Comparison of ENCODE assay signal across 11 cellular contexts in genomic region chr6:33856655-33857054, GRCh38. TPM values are rescaled to one million over a fixed set of nuclear protein-coding genes. Genes with fewer than 3 reads are reported as not detected.
A peak's percentile ranks its signal among the peaks of the same experiment; 100 is the strongest.
DNase-seq lines count a peak whose midpoint lies in the region; ATAC-seq, FAIRE-seq and TF ChIP-seq lines count a peak whose summit lies in the region.
"Had no signal": no experiment of that assay in that cellular context is flagged by ENCODE, and none has a peak within 500 bp of the region (broad histone marks: within the 10 kb centered on the region; RNA-seq: fewer than 3 reads in every experiment).

No MANE protein-coding gene starts in this region.

- H3K36me3 Mint-ChIP-seq in naive thymus-derived CD4-positive, alpha-beta T cell = no peaks in the 10 kb centered on the region

- peaks cover 0 to 7% (median 0%) of the 10 kb centered on the region in 4 donors for H3K4me1 ChIP-seq in right lobe of liver
- peaks cover 13% of the 10 kb centered on the region for H3K4me1 ChIP-seq in HepG2 (ENCODE audit: insufficient read depth, low read length)
- H3K4me1 ChIP-seq in naive thymus-derived CD4-positive, alpha-beta T cell (ENCODE audit: control insufficient read depth in 2 of 2, insufficient read depth in 2 of 2, low read length in 2 of 2) = peaks cover 48% of the 10 kb centered on the region in 2 donors
- H3K4me1 ChIP-seq in left lung = peaks cover 0 to 19% of the 10 kb centered on the region in 2 donors
- H3K4me1 ChIP-seq in psoas muscle = no peaks in the 10 kb centered on the region
- H3K4me1 ChIP-seq: colonic mucosa had no signal

- H4K20me1 ChIP-seq in HepG2 (ENCODE audit: insufficient read depth, low read length) = no peaks in the 10 kb centered on the region; the same call in 1 of the 2 replicates

- no peak overlapping the region for H2AFZ ChIP-seq in HepG2 (ENCODE audit: low read length)

- no peak overlapping the region for H3K27ac ChIP-seq in right lobe of liver
- no peak overlapping the region for H3K27ac ChIP-seq in HepG2 (ENCODE audit: extremely low read length, insufficient read depth, low read length)
- H3K27ac ChIP-seq in naive thymus-derived CD4-positive, alpha-beta T cell (ENCODE audit: low read depth, low read length) = no peak overlapping the region
- H3K27ac ChIP-seq in left lung = no peak overlapping the region
- no peak overlapping the region for H3K27ac ChIP-seq in psoas muscle
- H3K27ac ChIP-seq: colonic mucosa had no signal

- H3K36me3 ChIP-seq in right lobe of liver (no peaks in the 10 kb centered on the region), HepG2 (replicated peaks in 1 of 2; ENCODE audit: control insufficient read depth in 1 of 2, insufficient read depth in 2 of 2, low read length in 2 of 2) (no peaks in the 10 kb centered on the region), left lung (no peaks in the 10 kb centered on the region), psoas muscle (ENCODE audit: insufficient read depth in 1 of 2, low read depth in 1 of 2) (no peaks in the 10 kb centered on the region)
- no peaks in the 10 kb centered on the region for H3K36me3 ChIP-seq in naive thymus-derived CD4-positive, alpha-beta T cell (ENCODE audit: control insufficient read depth in 2 of 3, insufficient read depth in 3 of 3, low read length in 3 of 3)
- H3K36me3 ChIP-seq: colonic mucosa had no signal

- no peak for TF ChIP-seq POLR2A in right lobe of liver (IDR thresholded peaks at IDR 0.05)
- no peak for TF ChIP-seq POLR2A in HepG2 (IDR thresholded peaks at IDR 0.05; ENCODE audit: insufficient read depth in 1 of 2, low read depth in 2 of 2, low read length in 2 of 2)

- no peaks in the 10 kb centered on the region for H3K79me2 ChIP-seq in HepG2 (ENCODE audit: insufficient read depth, low read length)

- no peaks in the 10 kb centered on the region for H3K27me3 ChIP-seq in right lobe of liver
- H3K27me3 ChIP-seq in HepG2 (ENCODE audit: control insufficient read depth in 1 of 2, insufficient read depth in 2 of 2, low read length in 2 of 2) = peaks cover 0 to 61% of the 10 kb centered on the region in 2 experiments; a peak in 4 of 5 replicates
- H3K27me3 ChIP-seq in naive thymus-derived CD4-positive, alpha-beta T cell (ENCODE audit: control insufficient read depth in 2 of 2, insufficient read depth in 2 of 2, low read length in 2 of 2) = no peaks in the 10 kb centered on the region
- H3K27me3 ChIP-seq in left lung = peaks cover 0 to 86% of the 10 kb centered on the region in 2 donors
- H3K27me3 ChIP-seq in psoas muscle (ENCODE audit: insufficient read depth in 3 of 3, low read length in 2 of 3) = peaks cover 0 to 8% (median 0%) of the 10 kb centered on the region in 3 donors
- H3K27me3 ChIP-seq: colonic mucosa had no signal

- peaks cover 0 to 29% (median 16%) of the 10 kb centered on the region in 5 donors for H3K27me3 Mint-ChIP-seq in naive thymus-derived CD4-positive, alpha-beta T cell

- H3K9me3 Mint-ChIP-seq in naive thymus-derived CD4-positive, alpha-beta T cell = no peaks in the 10 kb centered on the region

- TF ChIP-seq CTCF in right lobe of liver (IDR thresholded peaks at IDR 0.05) (no peak), HepG2 (CRISPR knock-in tag; IDR thresholded peaks at IDR 0.05) (no peak), left lung (IDR thresholded peaks at IDR 0.05) (no peak), psoas muscle (IDR thresholded peaks at IDR 0.05) (no peak)

- peak in 3 of 4 donors; percentile 11 to 46 (median 34) for ATAC-seq in right lobe of liver
- ATAC-seq in HepG2 = no peak
- peak; percentile 89 for ATAC-seq in naive thymus-derived CD4-positive, alpha-beta T cell
- no peak for ATAC-seq in left lung
- no peak for ATAC-seq in psoas muscle
- ATAC-seq: A549 had no signal

- H3K9me3 ChIP-seq in right lobe of liver (no peaks in the 10 kb centered on the region), HepG2 (ENCODE audit: low read length) (no peaks in the 10 kb centered on the region), left lung (no peaks in the 10 kb centered on the region), psoas muscle (no peaks in the 10 kb centered on the region)
- H3K9me3 ChIP-seq in naive thymus-derived CD4-positive, alpha-beta T cell (ENCODE audit: control insufficient read depth in 2 of 3, low read length in 3 of 3) = no peaks in the 10 kb centered on the region
- H3K9me3 ChIP-seq: A549, colonic mucosa had no signal

- POLR2A ChIA-PET in HepG2 (lab: Yijun Ruan, JAX) = interaction anchor here (1.0 kb wide), 1 partner anchor 16 kb away, joined by 8 read pairs; no protein-coding TSS in a partner anchor
- POLR2A ChIA-PET in naive thymus-derived CD4-positive, alpha-beta T cell (lab: Charles Lee) = interaction anchor here (2.6 kb wide), 1 partner anchor 47 kb away, joined by 9 read pairs; no protein-coding TSS in a partner anchor

- CTCF ChIA-PET in HepG2 (lab: Yijun Ruan, JAX; ENCODE audit: low intra/inter-chr PET ratio, low total read pairs) = no interaction called here
- CTCF ChIA-PET in naive thymus-derived CD4-positive, alpha-beta T cell (lab: Charles Lee) = interaction anchor here (0.6 to 1.3 kb wide), 2 partner anchors 48 to 114 kb away, joined by 3 to 4 read pairs; no protein-coding TSS in a partner anchor

- no CpG with 5 or more reads among the region's 5 CpGs for WGBS in right lobe of liver (ENCODE audit: insufficient coverage, low coverage, low lambda C conversion rate, missing lambda C conversion rate)
- no CpG with 5 or more reads among the region's 5 CpGs for WGBS in HepG2 (ENCODE audit: low lambda C conversion rate)
- 83 to 96% (median 90%) methylated on average over 5 of the region's 5 CpGs for WGBS in psoas muscle, 3 donors

- FAIRE-seq in HepG2 (lab: Jason Lieb, UNC) = no peak
- FAIRE-seq: A549 had no signal

- no peak overlapping the region for H3K9ac ChIP-seq in HepG2 (ENCODE audit: insufficient read depth, low read depth, low read length)

- no peak for TF ChIP-seq EP300 in HepG2 (IDR thresholded peaks at IDR 0.05; ENCODE audit: low read depth in 2 of 2, low read length in 2 of 2)
- no peak for TF ChIP-seq EP300 in HepG2 (CRISPR knock-in tag; IDR thresholded peaks at IDR 0.05; ENCODE audit: borderline replicate concordance)

- H3K4me1 Mint-ChIP-seq in naive thymus-derived CD4-positive, alpha-beta T cell = peaks cover 28 to 69% (median 53%) of the 10 kb centered on the region in 7 donors

- no peak for TF ChIP-seq RAD21 in HepG2 (CRISPR knock-in tag; IDR thresholded peaks at IDR 0.05)

- DNase-seq in right lobe of liver (peak in 1 of 3 donors; percentile 45), HepG2 (ENCODE audit: low spot score) (no peak), CD1c-positive myeloid dendritic cell (ENCODE audit: extremely low spot score) (no peak), left lung (no peak), psoas muscle (no peak), posterior vena cava (ENCODE audit: low spot score) (no peak)
- DNase-seq in activated CD8-positive, alpha-beta memory T cell treated with anti-CD3 and anti-CD28 coated beads for 4 hours (ENCODE audit: low read depth in 2 of 2) = peak; percentile 27 to 40
- DNase-seq in naive thymus-derived CD4-positive, alpha-beta T cell = peak; percentile 37 to 79 (median 72)
- DNase-seq: colonic mucosa, NCI-H2107 had no signal

- in situ Hi-C loops in HepG2 (cut with HindIII; ENCODE audit: extremely low pct_ligation_motif_present, low pct_unique_long_range_greater_than_20kb) = no loop called here

- intact Hi-C loops in right lobe of liver (cut with DNase I) = loop anchor here (10.0 kb wide), 2 partner anchors 168 to 178 kb away; no protein-coding TSS in a partner anchor
- intact Hi-C loops in HepG2 (cut with micrococcal nuclease; ENCODE audit: unreplicated experiment) = no loop called here
- intact Hi-C loops in naive thymus-derived CD4-positive, alpha-beta T cell (cut with micrococcal nuclease) = loop anchor here in 1 of 2 donors (1.0 to 5.0 kb wide), 3 partner anchors 48 to 69 kb away; partner anchors contain the start of gene LEMD2
- intact Hi-C loops in left lung (cut with DNase I) = no loop called here
- intact Hi-C loops in psoas muscle (cut with DNase I) = no loop called here
- intact Hi-C loops in posterior vena cava (cut with DNase I) = no loop called here

- H3K4me3 Mint-ChIP-seq in naive thymus-derived CD4-positive, alpha-beta T cell = peak overlapping the region; percentile 42 to 79 (median 72)

- no TSS peak for BruUV-seq in HepG2 (replicated peaks; lab: Mats Ljungman, UMichigan)

- H3K4me3 ChIP-seq in right lobe of liver (no peak overlapping the region), HepG2 (replicated peaks in 1 of 3; ENCODE audit: insufficient read depth in 1 of 3, low read depth in 2 of 3, low read length in 3 of 3) (no peak overlapping the region), left lung (no peak overlapping the region), psoas muscle (no peak overlapping the region)
- H3K4me3 ChIP-seq in naive thymus-derived CD4-positive, alpha-beta T cell (ENCODE audit: low read length) = peak overlapping the region; percentile 17
- H3K4me3 ChIP-seq: A549, colonic mucosa had no signal

- H3K27ac Mint-ChIP-seq in naive thymus-derived CD4-positive, alpha-beta T cell = peak overlapping the region in 4 of 9 donors; percentile 21 to 69 (median 60)

- no peak overlapping the region for H3K4me2 ChIP-seq in HepG2 (ENCODE audit: low read depth, low read length)
- H3K4me2 ChIP-seq: A549 had no signal

RNA-seq across cellular contexts. Expression of gene MLN, which starts 52.9 kb away (rescaled TPM):
- not detected for total RNA-seq in right lobe of liver
- total RNA-seq in HepG2 (2016; rRNA removed; fragmentation: Illumina TruSeq; extraction: Trizol) = not detected in 2 replicates
- total RNA-seq in HepG2 (2016; cell fraction: cytosol; rRNA removed; fragmentation: Illumina TruSeq; extraction: Trizol; ENCODE audit: low read depth) = not detected in 2 replicates
- not detected in 2 replicates for total RNA-seq in HepG2 (2016; cell fraction: insoluble cytoplasmic fraction; rRNA removed; fragmentation: Illumina TruSeq; extraction: Trizol)
- total RNA-seq in HepG2 (2016; cell fraction: membrane; rRNA removed; fragmentation: Illumina TruSeq; extraction: Trizol) = not detected in 2 replicates
- total RNA-seq in HepG2 (2016; cell fraction: nucleus; rRNA removed; fragmentation: Illumina TruSeq; extraction: Trizol) = not detected in 2 replicates
- polyA plus RNA-seq in HepG2 (2011; rRNA removed) = not detected in 2 replicates
- not detected in 2 replicates for polyA plus RNA-seq in HepG2 (2011; cell fraction: cytosol; rRNA removed)
- not detected in 2 replicates for polyA plus RNA-seq in HepG2 (2011; cell fraction: nucleus; rRNA removed)
- not detected in 2 replicates for polyA plus RNA-seq in HepG2 (2012)
- not detected in 2 replicates for polyA plus RNA-seq in HepG2 (2016; cell fraction: cytosol; fragmentation: Illumina TruSeq; extraction: Trizol; ENCODE audit: low read depth)
- not detected in 2 replicates for polyA plus RNA-seq in HepG2 (2016; cell fraction: insoluble cytoplasmic fraction; fragmentation: Illumina TruSeq; extraction: Trizol; ENCODE audit: low read depth)
- polyA plus RNA-seq in HepG2 (2016; cell fraction: membrane; fragmentation: Illumina TruSeq; extraction: Trizol; ENCODE audit: low read depth) = not detected in 2 replicates
- polyA plus RNA-seq in HepG2 (2016; cell fraction: nucleus; fragmentation: Illumina TruSeq; extraction: Trizol; ENCODE audit: insufficient read depth, low read depth) = not detected in 2 replicates
- polyA minus RNA-seq in HepG2 (2011; rRNA and poly(A)+ RNA removed; ENCODE audit: low replicate concordance) = not detected in 2 replicates
- not detected in 2 replicates for polyA minus RNA-seq in HepG2 (2011; cell fraction: cytosol; rRNA and poly(A)+ RNA removed)
- polyA minus RNA-seq in HepG2 (2011; cell fraction: nucleus; rRNA and poly(A)+ RNA removed) = not detected in 2 replicates
- not detected for total RNA-seq in naive thymus-derived CD4-positive, alpha-beta T cell
- polyA plus RNA-seq in naive thymus-derived CD4-positive, alpha-beta T cell = not detected
- not detected for total RNA-seq in left lung
- total RNA-seq in psoas muscle = not detected
- not detected for polyA plus RNA-seq in psoas muscle
- total RNA-seq in posterior vena cava = not detected
- polyA plus RNA-seq: A549 had no signal

Comparison
In these comparisons a context has a peak if more than half of its experiments do, and no peak if none do; other contexts are left out.
1. ATAC-seq: peak in right lobe of liver (3 of 4) and naive thymus-derived CD4-positive, alpha-beta T cell (single experiment); none in HepG2 (single experiment), left lung (single experiment) and psoas muscle (0 of 4).
2. intact Hi-C loops: an anchor here in right lobe of liver (10.0 kb wide); none called in HepG2, left lung, psoas muscle and posterior vena cava.
3. DNase-seq: peak in activated CD8-positive, alpha-beta memory T cell treated with anti-CD3 and anti-CD28 coated beads for 4 hours (2 of 2) and naive thymus-derived CD4-positive, alpha-beta T cell (9 of 9); none in HepG2 (single experiment), CD1c-positive myeloid dendritic cell (single experiment), left lung (0 of 2), psoas muscle (0 of 2) and posterior vena cava (single experiment).